Comparison of ENCODE assay signal across 19 cellular contexts in the genomic region with DNA sequence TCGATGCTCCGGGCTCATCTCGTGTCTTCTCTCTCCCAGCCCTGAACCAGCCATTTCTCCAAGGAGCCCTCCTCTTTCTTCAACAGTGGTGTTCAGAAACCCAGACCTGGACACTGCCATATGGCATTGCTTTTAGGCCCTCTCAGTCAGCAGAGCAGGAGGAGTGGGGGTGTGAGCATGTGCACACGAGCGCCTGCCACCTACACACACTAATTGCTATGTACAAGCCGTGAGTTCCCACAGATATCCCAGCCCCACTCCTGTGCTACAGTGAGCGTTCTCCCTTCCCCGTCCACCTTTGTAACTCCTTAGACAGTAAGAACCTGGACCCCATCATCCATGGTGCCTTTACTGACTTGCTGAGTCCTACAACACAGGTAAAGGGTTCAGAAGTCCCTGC. TPM values are rescaled to one million over a fixed set of nuclear protein-coding genes. Genes with fewer than 3 reads are reported as not detected.
DNase-seq lines count a peak whose midpoint lies in the region; ATAC-seq lines count a peak whose summit lies in the region.
"Had no signal": no experiment of that assay in that cellular context is flagged by ENCODE, and none has a peak within 500 bp of the region (broad histone marks: within the 10 kb centered on the region; RNA-seq: fewer than 3 reads in every experiment).

No MANE protein-coding gene starts in this region.

- H3K4me1 Mint-ChIP-seq in memory B cell: peaks cover 13% of the 10 kb centered on the region
- H3K4me1 Mint-ChIP-seq: CD8-positive, alpha-beta memory T cell had no signal

- H3K27ac Mint-ChIP-seq in memory B cell: peak overlapping the region; percentile 65

- no peaks in the 10 kb centered on the region for H3K27me3 Mint-ChIP-seq in memory B cell
- H3K27me3 Mint-ChIP-seq: CD8-positive, alpha-beta memory T cell had no signal

- H3K9me3 Mint-ChIP-seq in memory B cell: no peaks in the 10 kb centered on the region
- H3K9me3 Mint-ChIP-seq: CD8-positive, alpha-beta memory T cell had no signal

- H3K4me3 Mint-ChIP-seq in memory B cell: no peak overlapping the region
- H3K4me3 Mint-ChIP-seq: CD8-positive, alpha-beta memory T cell had no signal

- H3K36me3 Mint-ChIP-seq in memory B cell: peaks cover 37% of the 10 kb centered on the region

- DNase-seq in Ammon's horn (ENCODE audit: low spot score) (peak; percentile 56), NCI-H69 (lab: John Stamatoyannopoulos, UW) (peak; percentile 36), memory B cell (ENCODE audit: low spot score in 2 of 2) (no peak), putamen (ENCODE audit: low spot score) (peak; percentile 15), NCI-H1105 (lab: John Stamatoyannopoulos, UW) (no peak)
- no peak for DNase-seq in stimulated activated CD4-positive, alpha-beta T cell treated with anti-CD3 and anti-CD28 coated beads, Interleukin-4, amount 100 ng/mL, for 4 hours
- DNase-seq: C1 segment of cervical spinal cord; CD8-positive, alpha-beta memory T cell; DMS79; GOT3; MM.1S; NCI-H1092; NCI-H2081 treated with DMSO at 0.1 percent for 48 hours; NCI-H510A; NCI-H774; OCI-M1; SHP77 treated with DMSO at 0.1 percent for 48 hours had no signal

- ATAC-seq in memory B cell (ENCODE audit: low read depth): no peak
- ATAC-seq in esophagus mucosa: no peak
- ATAC-seq in activated CD4-positive, CD25-positive, alpha-beta regulatory T cell treated with anti-CD3 and anti-CD28 coated beads, Interleukin-2, amount 50 U/mL, for 24 hours: no peak

RNA-seq across cellular contexts. Expression of a gene that starts 53.8 kb away (rescaled TPM):
- total RNA-seq in esophagus mucosa: 25.1 TPM

Comparison
In these comparisons a context has a peak if more than half of its experiments do, and no peak if none do; other contexts are left out.
1. DNase-seq: peak in Ammon's horn (single experiment), NCI-H69 (single experiment) and putamen (single experiment); none in memory B cell (0 of 2), NCI-H1105 (single experiment) and stimulated activated CD4-positive, alpha-beta T cell treated with anti-CD3 and anti-CD28 coated beads, Interleukin-4, amount 100 ng/mL, for 4 hours (0 of 2).